15 cellular contexts compared by ENCODE assay signal in genomic region chr10:70060389-70060788, GRCh38.
"Had no signal": no experiment of that assay in that cellular context is flagged by ENCODE, and none has a peak within 500 bp of the region (broad histone marks: within the 10 kb centered on the region; RNA-seq: fewer than 3 reads in every experiment).

No MANE protein-coding gene starts in this region.

- DNase-seq: activated CD4-positive, alpha-beta T cell treated with anti-CD3 and anti-CD28 coated beads, Interleukin-2, amount 10 ng/mL, durations not matched to agents 24 days and 14 days; activated CD4-positive, CD25-positive, alpha-beta regulatory T cell; activated CD8-positive, alpha-beta T cell treated with anti-CD3 and anti-CD28 coated beads for 36 hours; activated naive CD4-positive, alpha-beta T cell treated with anti-CD3 and anti-CD28 coated beads, Interleukin-2, amount 10 ng/mL, durations not matched to agents 7 days and 5 days; activated naive CD8-positive, alpha-beta T cell treated with anti-CD3 and anti-CD28 coated beads, Interleukin-2, amount 50 U/mL, for 24 hours; activated T-cell treated with anti-CD3 and anti-CD28 coated beads, Interleukin-2, amount 50 U/mL, for 24 hours; cerebellar nuclear complex; cortex of kidney; gastrocnemius medialis; head of caudate nucleus; left lung; nucleus accumbens; sigmoid colon; stimulated activated naive B cell treated with anti-CD40 and anti-IgM and Interleukin-4, amounts not matched to agents 10 μg/mL and 1 μg/mL and 100 μg/mL, for 72 hours; thyroid gland had no signal
